Comparison of ENCODE assay signal across 1 cellular context in the genomic region with DNA sequence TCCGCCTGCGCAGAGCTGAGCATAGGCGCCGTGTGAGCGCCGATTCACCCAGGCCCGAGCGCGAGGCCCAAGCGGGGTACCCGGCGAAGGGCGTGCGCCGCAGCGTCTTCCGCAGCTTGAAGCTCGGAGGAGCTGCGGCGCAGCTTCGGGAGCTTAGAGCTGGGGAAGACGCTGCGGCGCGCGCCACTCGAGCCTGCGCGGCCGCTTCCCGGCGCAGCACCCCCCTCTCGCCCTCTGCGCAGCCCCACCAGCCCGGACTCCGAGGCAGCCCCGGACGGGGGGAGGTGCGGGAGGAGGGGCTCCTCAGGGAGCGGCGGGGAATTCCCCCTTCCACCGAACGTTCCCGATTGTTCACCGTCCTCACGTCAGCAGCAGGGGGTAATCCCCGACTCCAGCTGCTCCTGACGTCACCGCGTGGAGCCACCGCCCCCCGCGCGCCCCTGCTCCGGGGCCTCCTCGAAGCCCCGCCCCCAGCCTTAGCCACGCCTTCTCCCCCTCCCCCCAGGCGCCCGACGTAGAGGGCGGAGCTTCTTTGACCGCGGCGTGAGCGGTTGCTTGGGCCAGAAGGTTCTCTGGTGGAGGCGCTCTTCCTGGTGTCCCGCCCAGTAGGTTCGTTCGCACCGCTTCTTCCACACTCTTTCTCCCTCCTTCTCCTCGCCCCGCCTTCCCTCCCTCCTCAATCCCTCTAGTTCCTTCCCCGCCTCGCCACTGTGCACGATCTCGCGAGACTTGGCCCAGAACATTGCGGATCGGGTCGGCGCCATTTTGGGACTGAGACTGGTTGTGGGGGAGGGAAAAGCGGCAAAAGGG.
TF ChIP-seq lines count a peak whose summit lies in the region.

A gene with protein sequence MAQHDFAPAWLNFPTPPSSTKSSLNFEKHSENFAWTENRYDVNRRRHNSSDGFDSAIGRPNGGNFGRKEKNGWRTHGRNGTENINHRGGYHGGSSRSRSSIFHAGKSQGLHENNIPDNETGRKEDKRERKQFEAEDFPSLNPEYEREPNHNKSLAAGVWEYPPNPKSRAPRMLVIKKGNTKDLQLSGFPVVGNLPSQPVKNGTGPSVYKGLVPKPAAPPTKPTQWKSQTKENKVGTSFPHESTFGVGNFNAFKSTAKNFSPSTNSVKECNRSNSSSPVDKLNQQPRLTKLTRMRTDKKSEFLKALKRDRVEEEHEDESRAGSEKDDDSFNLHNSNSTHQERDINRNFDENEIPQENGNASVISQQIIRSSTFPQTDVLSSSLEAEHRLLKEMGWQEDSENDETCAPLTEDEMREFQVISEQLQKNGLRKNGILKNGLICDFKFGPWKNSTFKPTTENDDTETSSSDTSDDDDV (plus strand): TSS at position 742 of the 810 bp plus-strand sequence. CDS start 40,072 bp downstream, outside the sequence.

TF ChIP-seq in HepG2, 621 proteins besides CTCF, POLR2A, EP300 and RAD21 (continued from another document and continues in another):
- no peak for TF ChIP-seq ZBTB4 (CRISPR knock-in tag; IDR thresholded peaks at IDR 0.05; ENCODE audit: borderline replicate concordance)
- peak; percentile 75 for TF ChIP-seq GATAD1 (CRISPR knock-in tag; IDR thresholded peaks at IDR 0.05)
- TF ChIP-seq CHD4 (IDR thresholded peaks at IDR 0.05; ENCODE audit: borderline replicate concordance, low read length): no peak
- no peak; the same call in 1 of the 2 replicates for TF ChIP-seq ZC3H13 (CRISPR knock-in tag; IDR thresholded peaks at IDR 0.05)
- TF ChIP-seq RXRA (CRISPR knock-in tag; IDR thresholded peaks at IDR 0.05): peak; percentile 56; the same call in 1 of the 2 replicates
- TF ChIP-seq KLF6 (CRISPR knock-in tag; IDR thresholded peaks at IDR 0.05): peak; percentile 36; the same call in 1 of the 2 replicates
- no peak for TF ChIP-seq HOXA7 (CRISPR knock-in tag; IDR thresholded peaks at IDR 0.05)
- TF ChIP-seq ZNF652 (CRISPR knock-in tag; IDR thresholded peaks at IDR 0.05; ENCODE audit: borderline replicate concordance, low read depth): no peak
- TF ChIP-seq SATB2 (CRISPR knock-in tag; IDR thresholded peaks at IDR 0.05): no peak
- TF ChIP-seq ZBTB21 (CRISPR knock-in tag; IDR thresholded peaks at IDR 0.05): peak; percentile 87
- no peak for TF ChIP-seq ZNF879 (CRISPR knock-in tag; IDR thresholded peaks at IDR 0.05)
- TF ChIP-seq FOXA3 (CRISPR knock-in tag; IDR thresholded peaks at IDR 0.05): peak; percentile 14
- TF ChIP-seq SMARCC2 (IDR thresholded peaks at IDR 0.05): no peak
- TF ChIP-seq MIER2 (CRISPR knock-in tag; IDR thresholded peaks at IDR 0.05): no peak
- TF ChIP-seq LCORL (IDR thresholded peaks at IDR 0.05): no peak
- peak; percentile 63; the same call in 1 of the 2 replicates for TF ChIP-seq LCORL (CRISPR knock-in tag; IDR thresholded peaks at IDR 0.05)
- no peak for TF ChIP-seq ZNF567 (CRISPR knock-in tag; IDR thresholded peaks at IDR 0.05; ENCODE audit: borderline replicate concordance)
- TF ChIP-seq RFXANK (CRISPR knock-in tag; IDR thresholded peaks at IDR 0.05): no peak
- no peak for TF ChIP-seq PLSCR1 (CRISPR knock-in tag; IDR thresholded peaks at IDR 0.05; ENCODE audit: borderline replicate concordance)
- no peak for TF ChIP-seq ZNF451 (CRISPR knock-in tag; IDR thresholded peaks at IDR 0.05)
- TF ChIP-seq SMYD3 (CRISPR knock-in tag; IDR thresholded peaks at IDR 0.05): no peak; the same call in 1 of the 2 replicates
- TF ChIP-seq CHCHD3 (CRISPR knock-in tag; IDR thresholded peaks at IDR 0.05): no peak
- TF ChIP-seq PHF21A (CRISPR knock-in tag; IDR thresholded peaks at IDR 0.05): no peak; the same call in 1 of the 2 replicates
- no peak for TF ChIP-seq ZNF576 (CRISPR knock-in tag; IDR thresholded peaks at IDR 0.05)
- no peak for TF ChIP-seq JARID2 (CRISPR knock-in tag; IDR thresholded peaks at IDR 0.05; ENCODE audit: insufficient replicate concordance)
- TF ChIP-seq CCDC6 (CRISPR knock-in tag; IDR thresholded peaks at IDR 0.05): no peak
- no peak for TF ChIP-seq ZNF619 (CRISPR knock-in tag; IDR thresholded peaks at IDR 0.05)
- TF ChIP-seq TFE3 (CRISPR knock-in tag; IDR thresholded peaks at IDR 0.05): no peak; the same call in 1 of the 2 replicates
- peak; percentile 58; the same call in 1 of the 2 replicates for TF ChIP-seq ELF1 (CRISPR knock-in tag; IDR thresholded peaks at IDR 0.05)
- 0 out of 2 replicates have a peak, but pooled peaks have one; percentile 17 for TF ChIP-seq STAG1 (CRISPR knock-in tag; IDR thresholded peaks at IDR 0.05)
- TF ChIP-seq ATAD3A (CRISPR knock-in tag; IDR thresholded peaks at IDR 0.05): no peak
- TF ChIP-seq, protein P1, sequence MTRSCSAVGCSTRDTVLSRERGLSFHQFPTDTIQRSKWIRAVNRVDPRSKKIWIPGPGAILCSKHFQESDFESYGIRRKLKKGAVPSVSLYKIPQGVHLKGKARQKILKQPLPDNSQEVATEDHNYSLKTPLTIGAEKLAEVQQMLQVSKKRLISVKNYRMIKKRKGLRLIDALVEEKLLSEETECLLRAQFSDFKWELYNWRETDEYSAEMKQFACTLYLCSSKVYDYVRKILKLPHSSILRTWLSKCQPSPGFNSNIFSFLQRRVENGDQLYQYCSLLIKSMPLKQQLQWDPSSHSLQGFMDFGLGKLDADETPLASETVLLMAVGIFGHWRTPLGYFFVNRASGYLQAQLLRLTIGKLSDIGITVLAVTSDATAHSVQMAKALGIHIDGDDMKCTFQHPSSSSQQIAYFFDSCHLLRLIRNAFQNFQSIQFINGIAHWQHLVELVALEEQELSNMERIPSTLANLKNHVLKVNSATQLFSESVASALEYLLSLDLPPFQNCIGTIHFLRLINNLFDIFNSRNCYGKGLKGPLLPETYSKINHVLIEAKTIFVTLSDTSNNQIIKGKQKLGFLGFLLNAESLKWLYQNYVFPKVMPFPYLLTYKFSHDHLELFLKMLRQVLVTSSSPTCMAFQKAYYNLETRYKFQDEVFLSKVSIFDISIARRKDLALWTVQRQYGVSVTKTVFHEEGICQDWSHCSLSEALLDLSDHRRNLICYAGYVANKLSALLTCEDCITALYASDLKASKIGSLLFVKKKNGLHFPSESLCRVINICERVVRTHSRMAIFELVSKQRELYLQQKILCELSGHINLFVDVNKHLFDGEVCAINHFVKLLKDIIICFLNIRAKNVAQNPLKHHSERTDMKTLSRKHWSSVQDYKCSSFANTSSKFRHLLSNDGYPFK (CRISPR knock-in tag; IDR thresholded peaks at IDR 0.05; ENCODE audit: borderline replicate concordance): peak; percentile 94; the same call in 1 of the 2 replicates
- TF ChIP-seq, protein P2, sequence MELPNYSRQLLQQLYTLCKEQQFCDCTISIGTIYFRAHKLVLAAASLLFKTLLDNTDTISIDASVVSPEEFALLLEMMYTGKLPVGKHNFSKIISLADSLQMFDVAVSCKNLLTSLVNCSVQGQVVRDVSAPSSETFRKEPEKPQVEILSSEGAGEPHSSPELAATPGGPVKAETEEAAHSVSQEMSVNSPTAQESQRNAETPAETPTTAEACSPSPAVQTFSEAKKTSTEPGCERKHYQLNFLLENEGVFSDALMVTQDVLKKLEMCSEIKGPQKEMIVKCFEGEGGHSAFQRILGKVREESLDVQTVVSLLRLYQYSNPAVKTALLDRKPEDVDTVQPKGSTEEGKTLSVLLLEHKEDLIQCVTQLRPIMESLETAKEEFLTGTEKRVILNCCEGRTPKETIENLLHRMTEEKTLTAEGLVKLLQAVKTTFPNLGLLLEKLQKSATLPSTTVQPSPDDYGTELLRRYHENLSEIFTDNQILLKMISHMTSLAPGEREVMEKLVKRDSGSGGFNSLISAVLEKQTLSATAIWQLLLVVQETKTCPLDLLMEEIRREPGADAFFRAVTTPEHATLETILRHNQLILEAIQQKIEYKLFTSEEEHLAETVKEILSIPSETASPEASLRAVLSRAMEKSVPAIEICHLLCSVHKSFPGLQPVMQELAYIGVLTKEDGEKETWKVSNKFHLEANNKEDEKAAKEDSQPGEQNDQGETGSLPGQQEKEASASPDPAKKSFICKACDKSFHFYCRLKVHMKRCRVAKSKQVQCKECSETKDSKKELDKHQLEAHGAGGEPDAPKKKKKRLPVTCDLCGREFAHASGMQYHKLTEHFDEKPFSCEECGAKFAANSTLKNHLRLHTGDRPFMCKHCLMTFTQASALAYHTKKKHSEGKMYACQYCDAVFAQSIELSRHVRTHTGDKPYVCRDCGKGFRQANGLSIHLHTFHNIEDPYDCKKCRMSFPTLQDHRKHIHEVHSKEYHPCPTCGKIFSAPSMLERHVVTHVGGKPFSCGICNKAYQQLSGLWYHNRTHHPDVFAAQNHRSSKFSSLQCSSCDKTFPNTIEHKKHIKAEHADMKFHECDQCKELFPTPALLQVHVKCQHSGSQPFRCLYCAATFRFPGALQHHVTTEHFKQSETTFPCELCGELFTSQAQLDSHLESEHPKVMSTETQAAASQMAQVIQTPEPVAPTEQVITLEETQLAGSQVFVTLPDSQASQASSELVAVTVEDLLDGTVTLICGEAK (IDR thresholded peaks at IDR 0.05): no peak
- TF ChIP-seq, protein P2 (CRISPR knock-in tag; IDR thresholded peaks at IDR 0.05): peak; percentile 62; the same call in 1 of the 2 replicates
- peak; percentile 92 for TF ChIP-seq ZMYM4 (CRISPR knock-in tag; IDR thresholded peaks at IDR 0.05)
- no peak for TF ChIP-seq ZNF17 (CRISPR knock-in tag; IDR thresholded peaks at IDR 0.05)
- peak; percentile 85 for TF ChIP-seq TAF1 (CRISPR knock-in tag; IDR thresholded peaks at IDR 0.05)
- TF ChIP-seq XRCC5 (optimal IDR thresholded peaks at IDR 0.05; ENCODE audit: low read length): no peak
- TF ChIP-seq IKZF1 (IDR thresholded peaks at IDR 0.05): no peak
- TF ChIP-seq ZNF607 (CRISPR knock-in tag; IDR thresholded peaks at IDR 0.05; ENCODE audit: borderline replicate concordance): no peak; the same call in 1 of the 2 replicates
- no peak for TF ChIP-seq ZNF543 (CRISPR knock-in tag; IDR thresholded peaks at IDR 0.05)
- peak; percentile 58; the same call in 1 of the 2 replicates for TF ChIP-seq ZNF12 (CRISPR knock-in tag; IDR thresholded peaks at IDR 0.05)
- no peak for TF ChIP-seq ZNF598 (CRISPR knock-in tag; IDR thresholded peaks at IDR 0.05; ENCODE audit: borderline replicate concordance)
